Comparison of ENCODE assay signal across 8 cellular contexts in genomic region chr5:6378128-6379023, GRCh38. TPM values are rescaled to one million over a fixed set of nuclear protein-coding genes. Genes with fewer than 3 reads are reported as not detected.
A peak's percentile ranks its signal among the peaks of the same experiment; 100 is the strongest.
DNase-seq lines count a peak whose midpoint lies in the region; ATAC-seq and TF ChIP-seq lines count a peak whose summit lies in the region.

MED10 (minus strand) TSS chr5:6378547; CDS start chr5:6378483, 64 bp downstream.

- WGBS in right cardiac atrium, result 3% methylated on average over 62 of the region's 62 CpGs

- H3K4me1 ChIP-seq in right cardiac atrium (ENCODE audit: control insufficient read depth, insufficient read depth, low read length) (peaks cover 4% of the 10 kb centered on the region), vagina (peaks cover 29% of the 10 kb centered on the region)

- ATAC-seq in GM18498 (IDR thresholded peaks at IDR 0.05; ENCODE audit: unreplicated experiment) (peak; percentile 98), HG02938 (IDR thresholded peaks at IDR 0.05; ENCODE audit: unreplicated experiment) (peak; percentile 96), right cardiac atrium (peak; percentile 100)

- TF ChIP-seq POLR2A in vagina (IDR thresholded peaks at IDR 0.05), result peak in 1 of 2 donors; percentile 29

- H3K27ac ChIP-seq in angular gyrus (ENCODE audit: low read depth, low read length), result peak within 1 kb of the TSS; percentile 59
- peak within 1 kb of the TSS; percentile 69 for H3K27ac ChIP-seq in right cardiac atrium (ENCODE audit: low read length)
- peak within 1 kb of the TSS; percentile 81 for H3K27ac ChIP-seq in vagina

- intact Hi-C loops in right cardiac atrium (cut with DNase I), result loop anchor here in 1 of 4 donors (5.0 kb wide), 1 partner anchor 199 kb away; no protein-coding TSS in a partner anchor
- intact Hi-C loops in vagina (cut with DNase I), result no loop called here

- H3K27me3 ChIP-seq in right cardiac atrium (ENCODE audit: control insufficient read depth, insufficient read depth) (no peaks in the 10 kb centered on the region), vagina (no peaks in the 10 kb centered on the region)

- H3K4me3 ChIP-seq in right cardiac atrium (ENCODE audit: low read length), result peak within 1 kb of the TSS; percentile 72
- H3K4me3 ChIP-seq in vagina, result peak within 1 kb of the TSS; percentile 83 to 99

- H3K9me3 ChIP-seq in right cardiac atrium (ENCODE audit: control insufficient read depth, low read length) (no peaks in the 10 kb centered on the region), vagina (no peaks in the 10 kb centered on the region)

- DNase-seq in NCI-H187 (lab: John Stamatoyannopoulos, UW) (peak; percentile 64 to 87), T-helper 2 cell (peak; percentile 88 to 96 (median 92)), right cardiac atrium (peak; percentile 97 to 98 (median 98)), putamen (ENCODE audit: low spot score) (peak; percentile 88), vagina (ENCODE audit: extremely low spot score in 2 of 2) (peak; percentile 93 to 97)

- TF ChIP-seq CTCF in vagina (IDR thresholded peaks at IDR 0.05), result no peak

- H3K36me3 ChIP-seq in vagina, result peaks cover 0 to 23% of the 10 kb centered on the region in 2 donors

RNA-seq across cellular contexts. Expression of gene MED10, which starts in this region (rescaled TPM):
- total RNA-seq in right cardiac atrium, result 10 to 100 TPM; 20.0 to 25.1 (median 22.7) TPM
- 29.4 TPM for polyA plus RNA-seq in right cardiac atrium
- total RNA-seq in vagina, result 32.7 TPM

Comparison
In these comparisons a context has a peak if more than half of its experiments do, and no peak if none do; other contexts are left out.
1. Peak in every context shown above with its lines: DNase-seq, ATAC-seq, H3K4me3 ChIP-seq and H3K27ac ChIP-seq.